In the genomic region with DNA sequence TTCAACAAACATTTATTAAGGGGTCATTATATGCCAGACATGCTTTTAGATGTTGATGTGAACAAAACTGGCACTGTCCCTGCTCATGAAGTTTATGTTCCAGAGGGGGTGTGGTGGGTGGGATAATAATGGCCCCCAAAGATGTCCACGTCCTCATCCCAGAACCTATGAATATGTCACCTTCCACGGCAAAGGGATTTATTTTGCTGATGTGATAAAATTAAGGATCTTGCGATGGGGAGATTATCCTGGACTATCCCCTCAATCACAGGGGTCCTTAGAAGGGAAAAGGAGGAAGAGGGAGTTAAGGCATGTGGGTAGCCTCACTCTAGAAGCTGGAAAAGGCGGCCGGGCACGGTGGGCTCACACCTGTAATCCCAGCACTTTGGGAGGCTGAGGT, we compare ENCODE assay signal across 32 cellular contexts. TPM values are rescaled to one million over a fixed set of nuclear protein-coding genes. Genes with fewer than 3 reads are reported as not detected.
"Had no signal": no experiment of that assay in that cellular context is flagged by ENCODE, and none has a peak within 500 bp of the region (broad histone marks: within the 10 kb centered on the region; RNA-seq: fewer than 3 reads in every experiment).

No MANE protein-coding gene starts in this region.

- H3K4me3 Mint-ChIP-seq: activated CD4-positive, alpha-beta memory T cell treated with anti-CD3 and anti-CD28 coated beads, Interleukin-2, amount 10 ng/mL, durations not matched to agents 7 days and 5 days; dendritic cell treated with granulocyte-macrophage colony-stimulating factor and Interleukin-4, amounts not matched to agents 40 ng/mL and 50 ng/mL, for 4 days; neural crest cell; stimulated activated memory B cell treated with anti-CD40 and anti-IgM and Interleukin-4, amounts not matched to agents 10 μg/mL and 1 μg/mL and 100 μg/mL, for 72 hours had no signal

- DNase-seq: activated CD4-positive, alpha-beta memory T cell treated with anti-CD3 and anti-CD28 coated beads, Interleukin-2, amount 10 ng/mL, durations not matched to agents 7 days and 5 days; activated CD4-positive, alpha-beta T cell treated with anti-CD3 and anti-CD28 coated beads for 1 hour; activated CD4-positive, alpha-beta T cell treated with anti-CD3 and anti-CD28 coated beads, Interleukin-2, amount 10 ng/mL, durations not matched to agents 7 days and 5 days; activated CD8-positive, alpha-beta memory T cell treated with anti-CD3 and anti-CD28 coated beads, Interleukin-2, amount 50 U/mL, for 48 hours; activated naive CD8-positive, alpha-beta T cell treated with anti-CD3 and anti-CD28 coated beads, Interleukin-2, amount 10 ng/mL, durations not matched to agents 7 days and 5 days; activated T-cell treated with anti-CD3 and anti-CD28 coated beads, Interleukin-2, amount 50 U/mL, for 48 hours; central memory CD4-positive, alpha-beta T cell; effector CD4-positive, alpha-beta T cell; erythroblast; kidney glomerular epithelial cell; left lung; mesendoderm; retina; stimulated activated CD4-positive, alpha-beta T cell treated with anti-CD3 and anti-CD28 coated beads, Interleukin-1b, Interleukin-23, amount 100 ng/mL, for 48 hours; stimulated activated CD4-positive, alpha-beta T cell treated with anti-CD3 and anti-CD28 coated beads, Interleukin-4, amount 100 ng/mL, for 4 hours; stimulated activated CD8-positive, alpha-beta memory T cell treated with anti-CD3 and anti-CD28 coated beads, Interleukin-4, amount 100 ng/mL, for 48 hours; stimulated activated naive CD8-positive, alpha-beta T cell treated with anti-CD3 and anti-CD28 coated beads, Interleukin-15, amount 100 ng/mL, for 72 hours; T-helper 17 cell had no signal

- H3K36me3 Mint-ChIP-seq: activated naive CD8-positive, alpha-beta T cell treated with anti-CD3 and anti-CD28 coated beads, Interleukin-2, amount 10 ng/mL, durations not matched to agents 7 days and 5 days; stimulated activated memory B cell treated with anti-CD40 and anti-IgM and Interleukin-4, amounts not matched to agents 10 μg/mL and 1 μg/mL and 100 μg/mL, for 72 hours; type B pancreatic cell had no signal

- ATAC-seq: left lung; pancreas; stimulated activated memory B cell treated with anti-CD40 and anti-IgM and Interleukin-4, amounts not matched to agents 10 μg/mL and 1 μg/mL and 100 μg/mL, for 72 hours; stimulated activated naive CD8-positive, alpha-beta T cell treated with anti-CD3 and anti-CD28 coated beads, Interleukin-15, amount 100 ng/mL, for 72 hours; T-helper 17 cell had no signal

- FAIRE-seq: pancreas had no signal

- H3K4me1 ChIP-seq: prostate gland had no signal

- H3K4me2 ChIP-seq: smooth muscle cell had no signal

- H3K36me3 ChIP-seq: ascending aorta, breast epithelium, left lung, pancreas, prostate gland, vagina had no signal

- H3K27ac ChIP-seq: ascending aorta, breast epithelium, left lung, pancreas, prostate gland, vagina had no signal

- H3K9me3 Mint-ChIP-seq: activated CD4-positive, alpha-beta memory T cell treated with anti-CD3 and anti-CD28 coated beads, Interleukin-2, amount 10 ng/mL, durations not matched to agents 7 days and 5 days; activated CD4-positive, alpha-beta T cell treated with anti-CD3 and anti-CD28 coated beads, Interleukin-2, amount 10 ng/mL, durations not matched to agents 7 days and 5 days; activated naive CD8-positive, alpha-beta T cell treated with anti-CD3 and anti-CD28 coated beads, Interleukin-2, amount 10 ng/mL, durations not matched to agents 7 days and 5 days; activated T-helper 2 cell treated with anti-CD3 and anti-CD28 coated beads, Interferon-gamma antibody, Interleukin-2, Interleukin-4, amounts not matched to agents 10 μg/mL and 5 μg/mL and 100 μg/mL, durations not matched to agents 14 hours and 24 hours and 36 hours; dendritic cell treated with granulocyte-macrophage colony-stimulating factor and Interleukin-4, amounts not matched to agents 40 ng/mL and 50 ng/mL, for 4 days; neural crest cell; stimulated activated memory B cell treated with anti-CD40 and anti-IgM and Interleukin-4, amounts not matched to agents 10 μg/mL and 1 μg/mL and 100 μg/mL, for 72 hours; stimulated activated naive CD8-positive, alpha-beta T cell treated with anti-CD3 and anti-CD28 coated beads, Interleukin-15, amount 100 ng/mL, for 72 hours; type B pancreatic cell had no signal

- H3K27ac Mint-ChIP-seq: activated CD4-positive, alpha-beta memory T cell treated with anti-CD3 and anti-CD28 coated beads, Interleukin-2, amount 10 ng/mL, durations not matched to agents 7 days and 5 days; activated CD4-positive, alpha-beta T cell treated with anti-CD3 and anti-CD28 coated beads, Interleukin-2, amount 10 ng/mL, durations not matched to agents 7 days and 5 days; activated naive CD8-positive, alpha-beta T cell treated with anti-CD3 and anti-CD28 coated beads, Interleukin-2, amount 10 ng/mL, durations not matched to agents 7 days and 5 days; activated T-helper 2 cell treated with anti-CD3 and anti-CD28 coated beads, Interferon-gamma antibody, Interleukin-2, Interleukin-4, amounts not matched to agents 10 μg/mL and 5 μg/mL and 100 μg/mL, durations not matched to agents 14 hours and 24 hours and 36 hours; dendritic cell treated with granulocyte-macrophage colony-stimulating factor and Interleukin-4, amounts not matched to agents 40 ng/mL and 50 ng/mL, for 4 days; stimulated activated memory B cell treated with anti-CD40 and anti-IgM and Interleukin-4, amounts not matched to agents 10 μg/mL and 1 μg/mL and 100 μg/mL, for 72 hours; stimulated activated naive CD8-positive, alpha-beta T cell treated with anti-CD3 and anti-CD28 coated beads, Interleukin-15, amount 100 ng/mL, for 72 hours; T-helper 17 cell; type B pancreatic cell had no signal

- H3K27me3 ChIP-seq: ascending aorta, breast epithelium, left lung, pancreas, vagina had no signal

- H3K9me3 ChIP-seq: ascending aorta, breast epithelium, left lung, pancreas, prostate gland, vagina had no signal

- H3K27me3 Mint-ChIP-seq: stimulated activated memory B cell treated with anti-CD40 and anti-IgM and Interleukin-4, amounts not matched to agents 10 μg/mL and 1 μg/mL and 100 μg/mL, for 72 hours; stimulated activated naive CD8-positive, alpha-beta T cell treated with anti-CD3 and anti-CD28 coated beads, Interleukin-15, amount 100 ng/mL, for 72 hours had no signal

- H3K4me3 ChIP-seq: ascending aorta, breast epithelium, left lung, lung, pancreas, prostate gland, smooth muscle cell, vagina had no signal

RNA-seq across cellular contexts. Expression of gene ENDOU, which starts 46.0 kb away (rescaled TPM):
- total RNA-seq: activated CD4-positive, alpha-beta memory T cell treated with anti-CD3 and anti-CD28 coated beads, Interleukin-2, amount 10 ng/mL, durations not matched to agents 7 days and 5 days; activated CD4-positive, alpha-beta T cell treated with anti-CD3 and anti-CD28 coated beads, Interleukin-2, amount 10 ng/mL, durations not matched to agents 7 days and 5 days; activated T-helper 2 cell treated with anti-CD3 and anti-CD28 coated beads, Interferon-gamma antibody, Interleukin-2, Interleukin-4, amounts not matched to agents 10 μg/mL and 5 μg/mL and 100 μg/mL, durations not matched to agents 14 hours and 24 hours and 36 hours; ascending aorta; fibroblast of villous mesenchyme; left lung; mononuclear cell; neural crest cell had no signal
